ENCODE assay signal across 11 cellular contexts in the genomic region with DNA sequence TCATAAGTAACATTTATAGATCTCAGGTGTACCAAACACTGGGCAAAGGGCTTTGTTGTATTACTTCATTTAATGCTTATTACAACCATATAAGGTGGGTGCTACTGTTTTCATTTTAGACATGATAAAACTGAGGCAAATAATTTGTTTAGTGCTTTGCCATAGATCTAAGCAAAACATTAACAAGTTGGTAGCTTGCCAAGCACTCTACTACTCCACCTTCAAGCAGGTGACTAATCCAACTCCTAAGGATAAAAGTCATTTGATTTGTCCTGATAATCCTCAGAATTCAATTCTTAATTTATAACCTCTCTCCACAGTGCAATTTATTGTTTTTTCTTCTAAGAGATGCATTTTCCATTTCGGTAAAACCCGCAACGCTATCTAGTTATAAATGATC.
"Had no signal": no experiment of that assay in that cellular context is flagged by ENCODE, and none has a peak within 500 bp of the region (broad histone marks: within the 10 kb centered on the region; RNA-seq: fewer than 3 reads in every experiment).

No MANE protein-coding gene starts in this region.

- H3K9me3 Mint-ChIP-seq: activated CD4-positive, alpha-beta memory T cell treated with anti-CD3 and anti-CD28 coated beads, Interleukin-2, amount 10 ng/mL, durations not matched to agents 7 days and 5 days; activated naive CD8-positive, alpha-beta T cell treated with anti-CD3 and anti-CD28 coated beads, Interleukin-2, amount 50 U/mL, for 24 hours had no signal

- H3K4me3 Mint-ChIP-seq: activated CD4-positive, alpha-beta memory T cell treated with anti-CD3 and anti-CD28 coated beads, Interleukin-2, amount 10 ng/mL, durations not matched to agents 7 days and 5 days; activated naive CD8-positive, alpha-beta T cell treated with anti-CD3 and anti-CD28 coated beads, Interleukin-2, amount 50 U/mL, for 24 hours; stimulated activated naive CD8-positive, alpha-beta T cell treated with anti-CD3 and anti-CD28 coated beads, Interleukin-15, Interleukin-2, amounts not matched to agents 100 ng/mL and 50 ng/mL, for 24 hours had no signal

- H3K4me1 Mint-ChIP-seq: activated CD4-positive, alpha-beta memory T cell treated with anti-CD3 and anti-CD28 coated beads, Interleukin-2, amount 10 ng/mL, durations not matched to agents 7 days and 5 days; activated naive CD8-positive, alpha-beta T cell treated with anti-CD3 and anti-CD28 coated beads, Interleukin-2, amount 50 U/mL, for 24 hours had no signal

- H3K27me3 Mint-ChIP-seq: activated CD4-positive, alpha-beta memory T cell treated with anti-CD3 and anti-CD28 coated beads, Interleukin-2, amount 10 ng/mL, durations not matched to agents 7 days and 5 days; activated naive CD8-positive, alpha-beta T cell treated with anti-CD3 and anti-CD28 coated beads, Interleukin-2, amount 50 U/mL, for 24 hours; stimulated activated naive CD8-positive, alpha-beta T cell treated with anti-CD3 and anti-CD28 coated beads, Interleukin-15, Interleukin-2, amounts not matched to agents 100 ng/mL and 50 ng/mL, for 24 hours had no signal

- H3K27ac Mint-ChIP-seq: activated CD4-positive, alpha-beta memory T cell treated with anti-CD3 and anti-CD28 coated beads, Interleukin-2, amount 10 ng/mL, durations not matched to agents 7 days and 5 days; activated naive CD8-positive, alpha-beta T cell treated with anti-CD3 and anti-CD28 coated beads, Interleukin-2, amount 50 U/mL, for 24 hours; stimulated activated naive CD8-positive, alpha-beta T cell treated with anti-CD3 and anti-CD28 coated beads, Interleukin-15, Interleukin-2, amounts not matched to agents 100 ng/mL and 50 ng/mL, for 24 hours had no signal

- DNase-seq: activated CD4-positive, alpha-beta memory T cell treated with anti-CD3 and anti-CD28 coated beads, Interleukin-2, amount 10 ng/mL, durations not matched to agents 7 days and 5 days; activated CD4-positive, alpha-beta T cell treated with anti-CD3 and anti-CD28 coated beads for 1 hour; activated CD8-positive, alpha-beta memory T cell treated with anti-CD3 and anti-CD28 coated beads, Interleukin-2, amount 50 U/mL, for 4 hours; activated naive CD4-positive, alpha-beta T cell; activated naive CD8-positive, alpha-beta T cell treated with anti-CD3 and anti-CD28 coated beads, Interleukin-2, amount 50 U/mL, for 24 hours; left ventricle myocardium superior; ovary; stimulated activated CD4-positive, alpha-beta T cell treated with anti-CD3 and anti-CD28 coated beads, Interleukin-4, amount 100 ng/mL, for 24 hours; T-helper 9 cell; upper lobe of left lung had no signal
